13 cellular contexts compared by ENCODE assay signal in the genomic region with DNA sequence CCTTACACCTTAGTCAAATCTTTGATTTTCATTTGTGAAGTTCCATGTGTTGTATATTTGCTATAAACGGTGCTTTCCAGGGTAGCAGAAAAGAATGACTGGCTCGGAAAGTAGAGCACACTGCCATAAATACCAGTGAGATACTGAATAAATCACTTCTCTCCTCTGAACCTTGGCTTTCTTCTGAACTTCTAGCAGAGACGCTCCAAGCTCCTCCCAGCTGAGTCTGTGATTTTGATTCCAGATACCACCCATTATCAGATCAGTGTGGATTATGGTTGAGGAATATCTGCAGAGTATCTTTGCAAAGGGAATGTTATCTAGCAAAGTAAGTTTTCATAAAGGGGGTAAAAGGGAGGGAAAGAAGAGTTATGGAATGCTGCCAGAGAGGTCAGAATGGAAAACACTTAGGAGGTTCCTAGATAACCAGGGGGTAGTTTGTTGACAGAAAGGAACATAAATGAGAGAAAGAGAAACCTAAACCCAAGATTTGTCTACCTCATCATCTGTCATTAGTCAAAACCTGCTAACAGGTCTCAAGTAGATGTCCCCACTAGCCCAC.
DNase-seq lines count a peak whose midpoint lies in the region; ATAC-seq and TF ChIP-seq lines count a peak whose summit lies in the region.
"Had no signal": no experiment of that assay in that cellular context is flagged by ENCODE, and none has a peak within 500 bp of the region (broad histone marks: within the 10 kb centered on the region; RNA-seq: fewer than 3 reads in every experiment).

No MANE protein-coding gene starts in this region.

- H3K9me2 ChIP-seq in hepatocyte (replicated peaks; ENCODE audit: insufficient read depth) = no peaks in the 10 kb centered on the region

- H3K27ac ChIP-seq in WERI-Rb-1 (peak overlapping the region; percentile 38; the same call in 1 of the 2 replicates), hepatocyte (peak overlapping the region; percentile 30), stomach smooth muscle (ENCODE audit: low read length) (peak overlapping the region; percentile 26)

- H4K20me1 ChIP-seq in hepatocyte (ENCODE audit: insufficient read depth, poor library complexity, severe bottlenecking) = no peaks in the 10 kb centered on the region

- H3K79me2 ChIP-seq in hepatocyte = no peaks in the 10 kb centered on the region

- WGBS in hepatocyte (ENCODE audit: low lambda C conversion rate, missing lambda C conversion rate) = 16% methylated on average over 3 of the region's 3 CpGs

- H3K9ac ChIP-seq in stomach smooth muscle (ENCODE audit: low read length in 2 of 2) = no peak overlapping the region

- H3K36me3 ChIP-seq in WERI-Rb-1 (peaks cover 63% of the 10 kb centered on the region), hepatocyte (replicated peaks; ENCODE audit: insufficient read depth, low read depth) (no peaks in the 10 kb centered on the region), stomach smooth muscle (ENCODE audit: control insufficient read depth in 2 of 2, insufficient read depth in 2 of 2, low read length in 2 of 2) (peaks cover 4 to 12% of the 10 kb centered on the region in 2 donors)

- no peak overlapping the region for H3K4me2 ChIP-seq in hepatocyte

- peaks cover 7% of the 10 kb centered on the region for H3K9me3 ChIP-seq in WERI-Rb-1 (ENCODE audit: severe bottlenecking)
- no peaks in the 10 kb centered on the region for H3K9me3 ChIP-seq in hepatocyte (ENCODE audit: low read depth)
- no peaks in the 10 kb centered on the region for H3K9me3 ChIP-seq in stomach smooth muscle (ENCODE audit: control insufficient read depth in 2 of 2, low read length in 2 of 2)

- H3K4me1 ChIP-seq in hepatocyte (ENCODE audit: insufficient read depth) (no peaks in the 10 kb centered on the region), stomach smooth muscle (ENCODE audit: control insufficient read depth, insufficient read depth, low read length) (peaks cover 15% of the 10 kb centered on the region)

- no peaks in the 10 kb centered on the region for H3K27me3 ChIP-seq in WERI-Rb-1 (ENCODE audit: insufficient read depth, low read depth, severe bottlenecking)
- H3K27me3 ChIP-seq in hepatocyte = no peaks in the 10 kb centered on the region
- H3K27me3 ChIP-seq in stomach smooth muscle (ENCODE audit: control insufficient read depth in 1 of 2, insufficient read depth in 2 of 2, low read length in 2 of 2) = no peaks in the 10 kb centered on the region

- TF ChIP-seq CTCF in WERI-Rb-1 (IDR thresholded peaks at IDR 0.05; ENCODE audit: low read depth, low read length) (no peak), hepatocyte (IDR thresholded peaks at IDR 0.05; ENCODE audit: poor library complexity) (no peak)

- H3K4me3 ChIP-seq in WERI-Rb-1 (ENCODE audit: low read depth, low read length) (no peak overlapping the region), hepatocyte (no peak overlapping the region), stomach smooth muscle (ENCODE audit: low read length in 2 of 2) (no peak overlapping the region)

- no peak overlapping the region for H2AFZ ChIP-seq in hepatocyte

- DNase-seq in D341Med (ENCODE audit: low spot score) = peak; percentile 58
- no peak for DNase-seq in WERI-Rb-1
- no peak for DNase-seq in hepatocyte (ENCODE audit: low spot score)
- no peak for DNase-seq in hepatic stellate cell (ENCODE audit: low spot score)
- DNase-seq in NCI-H526 treated with DMSO at 0.1 percent for 48 hours (lab: John Stamatoyannopoulos, UW) = no peak
- DNase-seq: CD4-positive, alpha-beta T cell; KG1; NCI-H1092; NCI-H226; NCI-H69; PC-3 had no signal

- ATAC-seq in GM18909 (IDR thresholded peaks at IDR 0.05; ENCODE audit: poor library complexity, unreplicated experiment) = no peak
- ATAC-seq: PC-3 had no signal
